In the genomic region with DNA sequence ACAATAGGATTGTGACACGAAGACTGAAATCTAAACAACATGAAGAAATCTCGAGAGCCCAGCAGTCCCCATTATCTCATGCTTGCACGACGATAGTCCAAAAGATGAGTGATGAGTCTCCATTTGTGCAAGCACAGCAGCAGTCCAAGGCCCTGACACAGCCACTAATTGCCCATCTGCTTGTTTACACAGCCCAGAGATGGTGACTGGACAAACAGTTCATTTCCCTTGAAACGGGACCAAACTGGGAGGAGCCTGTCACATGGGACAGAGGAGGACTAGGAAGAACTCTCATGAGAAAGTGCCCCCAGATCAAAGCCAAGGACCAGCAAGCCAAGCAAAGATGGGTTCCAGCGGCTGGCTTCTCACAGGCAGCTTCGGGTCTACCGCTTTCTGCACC, we compare ENCODE assay signal across 8 cellular contexts.
DNase-seq lines count a peak whose midpoint lies in the region; ATAC-seq, FAIRE-seq and TF ChIP-seq lines count a peak whose summit lies in the region.

No MANE protein-coding gene starts in this region.

- H3K4me2 ChIP-seq in mesendoderm (ENCODE audit: low read length), result no peak overlapping the region

- no peaks in the 10 kb centered on the region for H3K27me3 ChIP-seq in bronchial epithelial cell (ENCODE audit: control insufficient read depth, insufficient read depth, low read length)
- no peaks in the 10 kb centered on the region for H3K27me3 ChIP-seq in mesendoderm (ENCODE audit: insufficient read depth, low read length, poor library complexity)

- TF ChIP-seq CTCF in bronchial epithelial cell (IDR thresholded peaks at IDR 0.05; ENCODE audit: insufficient read depth, low read length, severe bottlenecking), result no peak

- no peak overlapping the region for H3K18ac ChIP-seq in mesendoderm (ENCODE audit: low read length)

- no peaks in the 10 kb centered on the region for H3K79me1 ChIP-seq in mesendoderm (ENCODE audit: low read length)

- no peak overlapping the region for H4K8ac ChIP-seq in mesendoderm (ENCODE audit: low read depth, low read length)

- H3K56ac ChIP-seq in mesendoderm (ENCODE audit: low read length), result no peak overlapping the region

- H3K4me1 ChIP-seq in mesendoderm (ENCODE audit: control insufficient read depth, low read depth, low read length), result no peaks in the 10 kb centered on the region

- H3K4me3 ChIP-seq in bronchial epithelial cell (ENCODE audit: low read depth, low read length), result no peak overlapping the region
- H3K4me3 ChIP-seq in mesendoderm (ENCODE audit: low read length), result no peak overlapping the region

- H2BK15ac ChIP-seq in mesendoderm (replicated peaks; ENCODE audit: low read depth), result no peak overlapping the region

- WGBS in mesendoderm (ENCODE audit: extremely low coverage, insufficient coverage, low lambda C conversion rate), result no CpG with 5 or more reads among the region's 8 CpGs

- H2AK5ac ChIP-seq in mesendoderm (ENCODE audit: low read length), result no peak overlapping the region

- intact Hi-C loops in Right ventricle myocardium superior (cut with DNase I), result no loop called here

- no peak overlapping the region for H3K23ac ChIP-seq in mesendoderm (ENCODE audit: low read length)

- DNase-seq in Ammon's horn (ENCODE audit: low spot score), result peak; percentile 84
- DNase-seq in NCI-H2196 (lab: John Stamatoyannopoulos, UW; ENCODE audit: unreplicated experiment), result peak; percentile 24
- DNase-seq in bronchial epithelial cell (ENCODE audit: low read depth), result peak; percentile 63
- DNase-seq in medulla oblongata (ENCODE audit: extremely low spot score), result peak; percentile 69
- DNase-seq in mesendoderm, result no peak
- DNase-seq in activated gamma-delta T cell (lab: John Stamatoyannopoulos, UW), result no peak
- no peak for DNase-seq in Right ventricle myocardium superior
- DNase-seq in activated T-cell treated with anti-CD3 and anti-CD28 coated beads, Interleukin-2, amount 50 U/mL, for 1 hour, result no peak

- no peak for ATAC-seq in Right ventricle myocardium superior (ENCODE audit: poor library complexity)

- no peak overlapping the region for H3K27ac ChIP-seq in mesendoderm (ENCODE audit: low read depth, low read length)

- H3K79me2 ChIP-seq in mesendoderm (ENCODE audit: control insufficient read depth, insufficient read depth, low read length), result no peaks in the 10 kb centered on the region

- peak; percentile 7 for FAIRE-seq in bronchial epithelial cell (lab: Jason Lieb, UNC)

- no peak overlapping the region for H3K9ac ChIP-seq in mesendoderm (ENCODE audit: low read length)

- H3K36me3 ChIP-seq in bronchial epithelial cell (ENCODE audit: control insufficient read depth, insufficient read depth, low read length) (no peaks in the 10 kb centered on the region), mesendoderm (ENCODE audit: control insufficient read depth, insufficient read depth, low read length) (no peaks in the 10 kb centered on the region)

- H2BK5ac ChIP-seq in mesendoderm (ENCODE audit: low read length), result no peak overlapping the region

- H2BK120ac ChIP-seq in mesendoderm (ENCODE audit: low read depth, low read length), result no peak overlapping the region

- H4K5ac ChIP-seq in mesendoderm (ENCODE audit: low read length), result no peak overlapping the region

- H3K4ac ChIP-seq in mesendoderm (ENCODE audit: low read depth, low read length), result no peak overlapping the region

Comparison
In these comparisons a context has a peak if more than half of its experiments do, and no peak if none do; other contexts are left out.
1. DNase-seq: peak in Ammon's horn (single experiment), NCI-H2196 (single experiment), bronchial epithelial cell (single experiment) and medulla oblongata (single experiment); none in mesendoderm (single experiment), activated gamma-delta T cell (single experiment), Right ventricle myocardium superior (single experiment) and activated T-cell treated with anti-CD3 and anti-CD28 coated beads, Interleukin-2, amount 50 U/mL, for 1 hour (single experiment).